8 cellular contexts compared by ENCODE assay signal in genomic region chr17:78253946-78254672, GRCh38. TPM values are rescaled to one million over a fixed set of nuclear protein-coding genes. Genes with fewer than 3 reads are reported as not detected.
DNase-seq lines count a peak whose midpoint lies in the region; ATAC-seq lines count a peak whose summit lies in the region.

No MANE protein-coding gene starts in this region.

- peaks cover 60% of the 10 kb centered on the region for H3K4me1 Mint-ChIP-seq in activated CD4-positive, alpha-beta T cell treated with anti-CD3 and anti-CD28 coated beads for 36 hours

- peak; percentile 43 for ATAC-seq in HG02973 (IDR thresholded peaks at IDR 0.05; ENCODE audit: unreplicated experiment)
- peak; percentile 61 for ATAC-seq in activated CD4-positive, alpha-beta T cell treated with anti-CD3 and anti-CD28 coated beads for 36 hours
- ATAC-seq in GM18858 (IDR thresholded peaks at IDR 0.05; ENCODE audit: unreplicated experiment) = no peak

- no peaks in the 10 kb centered on the region for H3K9me3 Mint-ChIP-seq in activated CD4-positive, alpha-beta T cell treated with anti-CD3 and anti-CD28 coated beads for 36 hours (ENCODE audit: low read depth)

- CTCF ChIA-PET in activated CD4-positive, alpha-beta T cell treated with anti-CD3 and anti-CD28 coated beads for 36 hours (lab: Charles Lee) = interaction anchor here (0.7 to 1.2 kb wide), 2 partner anchors 63 to 168 kb away, joined by 4 read pairs; no protein-coding TSS in a partner anchor

- peak overlapping the region; percentile 76 for H3K27ac Mint-ChIP-seq in activated CD4-positive, alpha-beta T cell treated with anti-CD3 and anti-CD28 coated beads for 36 hours

- POLR2A ChIA-PET in activated CD4-positive, alpha-beta T cell treated with anti-CD3 and anti-CD28 coated beads for 36 hours (lab: Charles Lee) = interaction anchor here (0.6 to 0.8 kb wide), 3 partner anchors 44 to 106 kb away, joined by 3 to 5 read pairs (median 4); partner anchors contain the start of gene SOCS3

- H3K27me3 Mint-ChIP-seq in activated CD4-positive, alpha-beta T cell treated with anti-CD3 and anti-CD28 coated beads for 36 hours = no peaks in the 10 kb centered on the region

- peak overlapping the region; percentile 73 for H3K4me3 Mint-ChIP-seq in activated CD4-positive, alpha-beta T cell treated with anti-CD3 and anti-CD28 coated beads for 36 hours

- H3K36me3 Mint-ChIP-seq in activated CD4-positive, alpha-beta T cell treated with anti-CD3 and anti-CD28 coated beads for 36 hours (ENCODE audit: low read depth) = no peaks in the 10 kb centered on the region

- peak overlapping the region; percentile 97 for H3K27ac ChIP-seq in cingulate gyrus (ENCODE audit: low read depth, low read length)

- peak; percentile 87 for DNase-seq in ELR (ENCODE audit: low read depth)
- DNase-seq in NCI-H460 (ENCODE audit: extremely low read depth, low read depth) = peak; percentile 73
- DNase-seq in activated CD4-positive, alpha-beta T cell treated with anti-CD3 and anti-CD28 coated beads for 36 hours = peak; percentile 93
- peak; percentile 72 for DNase-seq in kidney glomerular epithelial cell (lab: John Stamatoyannopoulos, UW)
- peak; percentile 89 for DNase-seq in stimulated activated CD4-positive, alpha-beta T cell treated with anti-CD3 and anti-CD28 coated beads, Interleukin-15, amount 100 ng/mL, for 24 hours

- intact Hi-C loops in activated CD4-positive, alpha-beta T cell treated with anti-CD3 and anti-CD28 coated beads for 36 hours (cut with DNase I, micrococcal nuclease) = loop anchor here (1.0 to 5.0 kb wide), 4 partner anchors 40 to 122 kb away; partner anchors contain the start of genes BIRC5 (in 2 of the 2), SOCS3 (in 1 of the 2) and TMC8 (in 1 of the 2)

RNA-seq across cellular contexts. Expression of gene TMEM235, which starts 22.7 kb away (rescaled TPM):
- not detected in 2 replicates for total RNA-seq in NCI-H460 (2014; rRNA removed; shearing (Covaris generic))
- not detected in 2 replicates for polyA plus RNA-seq in NCI-H460 (2014; cell fraction: nucleus; rRNA removed)
- not detected for total RNA-seq in activated CD4-positive, alpha-beta T cell treated with anti-CD3 and anti-CD28 coated beads for 36 hours

RNA-seq across cellular contexts. Expression of gene BIRC5, which starts 40.1 kb away (rescaled TPM):
- 138 and 149 TPM in 2 replicates for total RNA-seq in NCI-H460 (2014; rRNA removed; shearing (Covaris generic))
- 132 and 149 TPM in 2 replicates for polyA plus RNA-seq in NCI-H460 (2014; cell fraction: nucleus; rRNA removed)
- 100 to 1,000 TPM; 100 to 107 TPM for total RNA-seq in activated CD4-positive, alpha-beta T cell treated with anti-CD3 and anti-CD28 coated beads for 36 hours
